Comparison of ENCODE assay signal across 8 cellular contexts in genomic region chr9:125759812-125760134, GRCh38. TPM values are rescaled to one million over a fixed set of nuclear protein-coding genes. Genes with fewer than 3 reads are reported as not detected.
DNase-seq lines count a peak whose midpoint lies in the region; ATAC-seq, FAIRE-seq and TF ChIP-seq lines count a peak whose summit lies in the region.

No MANE protein-coding gene starts in this region.

- no peaks in the 10 kb centered on the region for H3K9me2 ChIP-seq in GM23338 (ENCODE audit: insufficient read depth)

- peak overlapping the region; percentile 61 for H3K4me3 Mint-ChIP-seq in GM23338

- peaks cover 82% of the 10 kb centered on the region for H3K79me2 ChIP-seq in GM23338 (replicated peaks; ENCODE audit: insufficient read depth)

- WGBS in pancreas, 2 donors = 41 to 43% methylated on average over 7 of the region's 7 CpGs

- peaks cover 90% of the 10 kb centered on the region for H3K4me1 Mint-ChIP-seq in GM23338

- no peaks in the 10 kb centered on the region for H3K9me3 ChIP-seq in pancreas

- TF ChIP-seq CTCF in GM23338 (conservative IDR thresholded peaks at IDR 0.05; ENCODE audit: low read depth in 2 of 2) (no peak), fibroblast of pulmonary artery (IDR thresholded peaks at IDR 0.05; ENCODE audit: low read length, missing control alignments) (no peak), pancreas (IDR thresholded peaks at IDR 0.05) (no peak)

- H3K4me1 ChIP-seq in GM23338 (ENCODE audit: insufficient read depth) (peaks cover 96% of the 10 kb centered on the region), pancreas (peaks cover 0 to 19% (median 0%) of the 10 kb centered on the region in 3 donors)

- H3K27ac ChIP-seq in GM23338 (ENCODE audit: low read depth) (peak overlapping the region; percentile 83), pancreas (peak overlapping the region in 2 of 4 donors; percentile 8 to 45)

- ATAC-seq in GM23338 (peak; percentile 82), pancreas (peak in 3 of 4 donors; percentile 44 to 63 (median 55)), HG03139 (IDR thresholded peaks at IDR 0.05; ENCODE audit: unreplicated experiment) (no peak), GM21576 (IDR thresholded peaks at IDR 0.05; ENCODE audit: unreplicated experiment) (no peak)

- DNase-seq in GM23338 (ENCODE audit: low spot score) (peak; percentile 73), NCI-H82 (lab: John Stamatoyannopoulos, UW) (peak; percentile 78), fibroblast of pulmonary artery (ENCODE audit: low read depth) (no peak), pancreas (no peak), DMS53 (lab: John Stamatoyannopoulos, UW) (no peak), HUDEP-2 (lab: John Stamatoyannopoulos, UW; ENCODE audit: unreplicated experiment in 76 of 76) (no peak)

- peak overlapping the region; percentile 30 for H3K4me3 ChIP-seq in GM23338
- peak overlapping the region; percentile 44 for H3K4me3 ChIP-seq in fibroblast of pulmonary artery (replicated peaks; ENCODE audit: low read depth, low read length)
- H3K4me3 ChIP-seq in pancreas = peak overlapping the region in 1 of 4 donors; percentile 18

- no peaks in the 10 kb centered on the region for H3K27me3 ChIP-seq in GM23338 (ENCODE audit: insufficient read depth)
- no peaks in the 10 kb centered on the region for H3K27me3 ChIP-seq in pancreas

- H4K20me1 ChIP-seq in GM23338 (replicated peaks; ENCODE audit: insufficient read depth) = 0 out of 2 replicates have a peak, but pooled peaks cover 3% of the 10 kb centered on the region

- no peak overlapping the region for H2AFZ ChIP-seq in GM23338

- no peaks in the 10 kb centered on the region for H3K36me3 Mint-ChIP-seq in GM23338 (ENCODE audit: low read depth)

- 0 out of 2 replicates have a peak overlapping the region, but pooled peaks have one; percentile 33 for H3K27ac Mint-ChIP-seq in GM23338

- peak overlapping the region; percentile 70 for H3K4me2 ChIP-seq in GM23338

- no peak for FAIRE-seq in pancreas (lab: Jason Lieb, UNC)

- peaks cover 8% of the 10 kb centered on the region for H3K27me3 Mint-ChIP-seq in GM23338 (ENCODE audit: insufficient read depth, low read depth, poor library complexity)

- H3K9me3 Mint-ChIP-seq in GM23338 = no peaks in the 10 kb centered on the region

- peaks cover 6% of the 10 kb centered on the region; the same call in 1 of the 2 replicates for H3F3A ChIP-seq in GM23338 (replicated peaks; ENCODE audit: low read depth)

- intact Hi-C loops in pancreas (cut with DNase I) = no loop called here

- H3K36me3 ChIP-seq in GM23338 (ENCODE audit: insufficient read depth) (no peaks in the 10 kb centered on the region), pancreas (no peaks in the 10 kb centered on the region)

TF ChIP-seq in GM23338, 12 proteins besides CTCF, POLR2A, EP300 and RAD21 (continues in another document):
- TF ChIP-seq CREB1 (CRISPR knock-in tag; IDR thresholded peaks at IDR 0.05; ENCODE audit: low read depth) (no peak), POLR2AphosphoS5 (IDR thresholded peaks at IDR 0.05; ENCODE audit: low read depth) (no peak), ZNF114 (CRISPR knock-in tag; IDR thresholded peaks at IDR 0.05) (no peak), NANOG (IDR thresholded peaks at IDR 0.05; ENCODE audit: borderline replicate concordance) (no peak), ETS1 (IDR thresholded peaks at IDR 0.05) (no peak), ZNF462 (CRISPR knock-in tag; IDR thresholded peaks at IDR 0.05) (no peak)

RNA-seq across cellular contexts. Expression of gene PBX3, which starts 12.6 kb away (rescaled TPM):
- 50.5 and 83.1 TPM in 2 replicates for total RNA-seq in GM23338 (2014; rRNA removed; shearing (Covaris generic))
- polyA plus RNA-seq in GM23338 (2016; fragmentation: Nextera tagmentation; extraction: Ambion mirVana) (24.5 and 28.9 TPM in 2 replicates), pancreas (10 to 100 TPM in 1 of 2 donors, 1 to 10 TPM in 1; 8.9 to 20.6 TPM)
- 10 to 100 TPM; 17.0 to 36.8 (median 22.4) TPM for total RNA-seq in pancreas

RNA-seq across cellular contexts. Expression of gene MAPKAP1, which starts 52.8 kb away (rescaled TPM):
- total RNA-seq in GM23338 (2014; rRNA removed; shearing (Covaris generic)) = 95.4 and 98.5 TPM in 2 replicates
- polyA plus RNA-seq in GM23338 (2016; fragmentation: Nextera tagmentation; extraction: Ambion mirVana) (57.5 and 68.4 TPM in 2 replicates), pancreas (10 to 100 TPM; 18.7 to 36.4 TPM)
- total RNA-seq in pancreas = 10 to 100 TPM; 22.4 to 42.0 (median 30.4) TPM

Comparison
In these comparisons a context has a peak if more than half of its experiments do, and no peak if none do; other contexts are left out.
1. ATAC-seq: peak in GM23338 (single experiment) and pancreas (3 of 4); none in HG03139 (single experiment) and GM21576 (single experiment).
2. DNase-seq: peak in GM23338 (single experiment) and NCI-H82 (single experiment); none in fibroblast of pulmonary artery (single experiment), pancreas (0 of 6), DMS53 (single experiment) and HUDEP-2 (0 of 76).